8 cellular contexts compared by ENCODE assay signal in genomic region chr15:70376929-70377691, GRCh38.
DNase-seq lines count a peak whose midpoint lies in the region; ATAC-seq and TF ChIP-seq lines count a peak whose summit lies in the region.

No MANE protein-coding gene starts in this region.

- H3K9ac ChIP-seq in GM23248, result peak overlapping the region; percentile 65
- no peak overlapping the region for H3K9ac ChIP-seq in PC-3 (ENCODE audit: low read length)

- DNase-seq in GM23248, result peak; percentile 85
- no peak for DNase-seq in Panc1 (ENCODE audit: low read depth, low spot score)
- peak; percentile 68 for DNase-seq in fibroblast of the aortic adventitia (ENCODE audit: low read depth)
- peak; percentile 85 for DNase-seq in osteoblast (ENCODE audit: insufficient read length, low spot score, missing footprints)
- no peak for DNase-seq in PC-3
- DNase-seq in germinal center (ENCODE audit: low spot score), result no peak
- no peak for DNase-seq in 8988T
- DNase-seq in NCI-H128 (lab: John Stamatoyannopoulos, UW; ENCODE audit: unreplicated experiment), result no peak

- no peaks in the 10 kb centered on the region for H3K79me2 ChIP-seq in GM23248 (ENCODE audit: insufficient read depth)
- no peaks in the 10 kb centered on the region for H3K79me2 ChIP-seq in osteoblast (ENCODE audit: insufficient read depth, low read length)
- no peaks in the 10 kb centered on the region for H3K79me2 ChIP-seq in PC-3 (ENCODE audit: low read length)

- BruUV-seq in Panc1 (replicated peaks; lab: Mats Ljungman, UMichigan) (no TSS peak), PC-3 (replicated peaks; lab: Mats Ljungman, UMichigan) (no TSS peak)

- in situ Hi-C loops in GM23248 (cut with MboI) (no loop called here), Panc1 (cut with HindIII; ENCODE audit: low pct_unique_long_range_greater_than_20kb, low sequenced_read_pairs) (no loop called here)

- H2AFZ ChIP-seq in GM23248, result peak overlapping the region; percentile 79
- peak overlapping the region; percentile 82 for H2AFZ ChIP-seq in osteoblast (ENCODE audit: low read length)
- H2AFZ ChIP-seq in PC-3 (ENCODE audit: low read length), result no peak overlapping the region

- no peak for TF ChIP-seq CTCF in Panc1 (IDR thresholded peaks at IDR 0.05)
- no peak for TF ChIP-seq CTCF in fibroblast of the aortic adventitia (IDR thresholded peaks at IDR 0.05; ENCODE audit: insufficient read depth, low read length)
- TF ChIP-seq CTCF in osteoblast (IDR thresholded peaks at IDR 0.05; ENCODE audit: extremely low read depth, low read depth, low read length), result no peak
- TF ChIP-seq CTCF in PC-3 (conservative IDR thresholded peaks at IDR 0.05; ENCODE audit: low read depth, low read length), result no peak

- POLR2A ChIA-PET in Panc1 (lab: Charles Lee) (interaction anchor here (0.6 kb wide), 1 partner anchor 250 kb away, joined by 5 read pairs; no protein-coding TSS in a partner anchor), PC-3 (lab: Charles Lee; ENCODE audit: unreplicated experiment) (no interaction called here)

- ATAC-seq in Panc1, result no peak
- ATAC-seq in PC-3, result no peak

- intact Hi-C loops in Panc1 (cut with micrococcal nuclease; ENCODE audit: unreplicated experiment) (no loop called here), PC-3 (cut with micrococcal nuclease) (no loop called here)

- H3K4me1 ChIP-seq in GM23248 (ENCODE audit: insufficient read depth), result peaks cover 28% of the 10 kb centered on the region
- peaks cover 44% of the 10 kb centered on the region for H3K4me1 ChIP-seq in Panc1 (ENCODE audit: control insufficient read depth, insufficient read depth, low read length)
- H3K4me1 ChIP-seq in osteoblast (ENCODE audit: insufficient read depth, low read length), result peaks cover 26% of the 10 kb centered on the region
- H3K4me1 ChIP-seq in PC-3 (ENCODE audit: insufficient read depth, low read length), result peaks cover 17% of the 10 kb centered on the region

- CTCF ChIA-PET in Panc1 (lab: Charles Lee) (interaction anchor here (0.6 to 0.7 kb wide), 2 partner anchors 56 to 189 kb away, joined by 3 to 10 read pairs; no protein-coding TSS in a partner anchor), PC-3 (lab: Charles Lee) (no interaction called here)

- H3K9me3 ChIP-seq in GM23248 (ENCODE audit: low read depth), result no peaks in the 10 kb centered on the region
- peaks cover 7% of the 10 kb centered on the region; the same call in 1 of the 2 replicates for H3K9me3 ChIP-seq in Panc1 (ENCODE audit: control insufficient read depth, insufficient read depth, low read depth, low read length)
- H3K9me3 ChIP-seq in osteoblast (ENCODE audit: low read depth, low read length), result peaks cover 2% of the 10 kb centered on the region
- no peaks in the 10 kb centered on the region for H3K9me3 ChIP-seq in PC-3 (ENCODE audit: low read length)

- H4K20me1 ChIP-seq in GM23248 (ENCODE audit: insufficient read depth) (no peaks in the 10 kb centered on the region), osteoblast (ENCODE audit: insufficient read depth, low read length) (no peaks in the 10 kb centered on the region), PC-3 (ENCODE audit: low read length) (no peaks in the 10 kb centered on the region)

- 1 to 2% methylated on average over 21 of the region's 21 CpGs for WGBS in GM23248 (ENCODE audit: low coverage in 1 of 2, low lambda C conversion rate in 2 of 2, missing lambda C conversion rate in 2 of 2), 2 experiments

- H3K27ac ChIP-seq in GM23248 (peak overlapping the region; percentile 59), Panc1 (ENCODE audit: low read length) (peak overlapping the region; percentile 57), osteoblast (ENCODE audit: low read depth, low read length) (peak overlapping the region; percentile 12), PC-3 (ENCODE audit: low read length) (no peak overlapping the region)

- H3K9me2 ChIP-seq in GM23248 (ENCODE audit: insufficient read depth) (no peaks in the 10 kb centered on the region), PC-3 (replicated peaks; ENCODE audit: low read length) (no peaks in the 10 kb centered on the region)

- H3K36me3 ChIP-seq in GM23248 (ENCODE audit: low read depth) (no peaks in the 10 kb centered on the region), Panc1 (ENCODE audit: control insufficient read depth, insufficient read depth, low read length) (no peaks in the 10 kb centered on the region), osteoblast (ENCODE audit: insufficient read depth, low read length) (no peaks in the 10 kb centered on the region), PC-3 (ENCODE audit: low read depth, low read length) (no peaks in the 10 kb centered on the region)

- H3K4me3 ChIP-seq in GM23248 (peak overlapping the region; percentile 64), Panc1 (ENCODE audit: low read depth in 2 of 2, low read length in 2 of 2) (peak overlapping the region in 1 of 2 experiments; percentile 17; a peak in 1 of 4 replicates), fibroblast of the aortic adventitia (ENCODE audit: low read depth, low read length) (no peak overlapping the region), osteoblast (ENCODE audit: insufficient read depth, low read length) (peak overlapping the region; percentile 41), PC-3 (ENCODE audit: low read length) (no peak overlapping the region)

- H3K4me2 ChIP-seq in GM23248 (ENCODE audit: unreplicated experiment) (peak overlapping the region; percentile 92), osteoblast (ENCODE audit: insufficient read depth, low read length) (peak overlapping the region; percentile 82), PC-3 (ENCODE audit: low read length) (no peak overlapping the region)

- H3F3A ChIP-seq in GM23248 (ENCODE audit: insufficient read depth) (peaks cover 14% of the 10 kb centered on the region; the same call in 1 of the 2 replicates), PC-3 (ENCODE audit: low read length, unreplicated experiment) (no peaks in the 10 kb centered on the region)

- H3K27me3 ChIP-seq in GM23248 (replicated peaks; ENCODE audit: insufficient read depth), result no peaks in the 10 kb centered on the region
- no peaks in the 10 kb centered on the region for H3K27me3 ChIP-seq in Panc1 (ENCODE audit: control insufficient read depth, insufficient read depth, low read length)
- no peaks in the 10 kb centered on the region for H3K27me3 ChIP-seq in osteoblast (ENCODE audit: insufficient read depth, low read length)
- no peaks in the 10 kb centered on the region for H3K27me3 ChIP-seq in PC-3 (ENCODE audit: low read length)

Comparison
In these comparisons a context has a peak if more than half of its experiments do, and no peak if none do; other contexts are left out.
1. DNase-seq: peak in GM23248 (single experiment), fibroblast of the aortic adventitia (single experiment) and osteoblast (single experiment); none in Panc1 (single experiment), PC-3 (single experiment), germinal center (single experiment), 8988T (single experiment) and NCI-H128 (single experiment).
2. H3K4me3 ChIP-seq: peak in GM23248 (single experiment) and osteoblast (single experiment); none in fibroblast of the aortic adventitia (single experiment) and PC-3 (single experiment).